ENCODE assay signal across 8 cellular contexts in the genomic region with DNA sequence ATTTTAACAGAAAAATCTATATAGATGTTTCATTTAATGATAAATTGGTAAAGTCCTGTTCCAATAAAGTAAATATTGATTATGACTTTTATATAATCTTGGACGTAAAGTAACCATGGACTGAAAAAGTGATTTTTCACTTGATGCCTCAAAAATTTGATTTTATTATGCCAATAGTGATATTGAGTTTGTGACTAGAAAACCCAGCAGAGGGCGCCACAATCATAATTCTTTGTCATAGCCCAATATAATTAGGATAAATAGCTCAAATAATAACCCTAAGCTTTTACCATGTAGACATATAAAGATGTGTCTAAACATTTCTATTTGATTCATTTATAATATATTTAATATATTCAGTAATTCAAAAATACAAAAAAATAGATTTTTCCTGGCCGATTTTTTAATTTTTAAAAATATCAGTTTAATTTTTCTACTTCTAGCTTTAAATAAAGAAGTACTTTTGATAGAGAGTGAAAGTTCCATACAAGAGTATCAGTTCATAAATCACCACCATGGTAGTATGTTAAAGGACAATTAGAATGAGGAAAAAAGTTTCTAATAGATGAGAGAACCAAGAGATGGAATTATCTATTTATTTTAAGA. TPM values are rescaled to one million over a fixed set of nuclear protein-coding genes. Genes with fewer than 3 reads are reported as not detected.
DNase-seq lines count a peak whose midpoint lies in the region; ATAC-seq, FAIRE-seq and TF ChIP-seq lines count a peak whose summit lies in the region.

No MANE protein-coding gene starts in this region.

- CTCF ChIA-PET in CD8-positive, alpha-beta memory T cell (lab: Charles Lee) = interaction anchor here (1.1 to 1.6 kb wide), 4 partner anchors 16 to 563 kb away, joined by 3 to 13 read pairs (median 3); no protein-coding TSS in a partner anchor
- CTCF ChIA-PET in RWPE1 (lab: Yijun Ruan, JAX) = interaction anchor here (0.5 to 1.2 kb wide), 16 partner anchors 10 to 1122 kb away, joined by 3 to 13 read pairs (median 4); no protein-coding TSS in a partner anchor

- H3K9me3 ChIP-seq in CD8-positive, alpha-beta memory T cell (ENCODE audit: low read length) = no peaks in the 10 kb centered on the region
- H3K9me3 ChIP-seq in astrocyte (ENCODE audit: insufficient read depth, low read depth, low read length) (no peaks in the 10 kb centered on the region), keratinocyte (ENCODE audit: control insufficient read depth, low read depth, low read length) (no peaks in the 10 kb centered on the region)

- H2AFZ ChIP-seq in astrocyte (ENCODE audit: low read depth, low read length) (no peak overlapping the region), keratinocyte (ENCODE audit: control insufficient read depth, low read length) (no peak overlapping the region)

- H3K27ac Mint-ChIP-seq in CD8-positive, alpha-beta memory T cell = no peak overlapping the region
- H3K27ac Mint-ChIP-seq in astrocyte (ENCODE audit: unreplicated experiment) = no peak overlapping the region

- H3K9me3 Mint-ChIP-seq in CD8-positive, alpha-beta memory T cell = no peaks in the 10 kb centered on the region
- H3K9me3 Mint-ChIP-seq in astrocyte (ENCODE audit: unreplicated experiment) = no peaks in the 10 kb centered on the region

- peak; percentile 10 to 54 (median 14) for DNase-seq in CD8-positive, alpha-beta memory T cell
- DNase-seq in HT-29 (ENCODE audit: low spot score) (peak; percentile 78), RWPE1 (ENCODE audit: low spot score) (peak; percentile 11), astrocyte (ENCODE audit: low read depth) (no peak), keratinocyte (ENCODE audit: low read depth, low spot score) (no peak), HuH-7 (ENCODE audit: low spot score) (no peak)
- peak in 2 of 3 donors; percentile 20 to 30 for DNase-seq in stimulated activated CD4-positive, alpha-beta T cell treated with anti-CD3 and anti-CD28 coated beads, TNF-alpha, amount 100 ng/mL, for 48 hours (ENCODE audit: low read depth in 3 of 3)

- no peaks in the 10 kb centered on the region for H3K27me3 Mint-ChIP-seq in CD8-positive, alpha-beta memory T cell
- H3K27me3 Mint-ChIP-seq in astrocyte (ENCODE audit: low read depth, unreplicated experiment) = no peaks in the 10 kb centered on the region

- H3K27ac ChIP-seq in CD8-positive, alpha-beta memory T cell (ENCODE audit: low read depth, low read length) = no peak overlapping the region
- no peak overlapping the region for H3K27ac ChIP-seq in RWPE1
- no peak overlapping the region for H3K27ac ChIP-seq in astrocyte (ENCODE audit: low read depth, low read length)
- no peak overlapping the region for H3K27ac ChIP-seq in keratinocyte (ENCODE audit: control insufficient read depth, insufficient read depth, low read length)

- peaks cover 0 to 10% (median 3%) of the 10 kb centered on the region in 3 donors for H3K4me1 Mint-ChIP-seq in CD8-positive, alpha-beta memory T cell
- no peaks in the 10 kb centered on the region for H3K4me1 Mint-ChIP-seq in astrocyte (ENCODE audit: low read depth, unreplicated experiment)

- no peak for ATAC-seq in GM19035 (IDR thresholded peaks at IDR 0.05; ENCODE audit: unreplicated experiment)

- peaks cover 0 to 3% (median 2%) of the 10 kb centered on the region in 3 donors for H3K36me3 Mint-ChIP-seq in CD8-positive, alpha-beta memory T cell
- H3K36me3 Mint-ChIP-seq in astrocyte (ENCODE audit: low read depth, unreplicated experiment) = no peaks in the 10 kb centered on the region

- H3K27me3 ChIP-seq in CD8-positive, alpha-beta memory T cell (ENCODE audit: insufficient read depth, low read length, poor library complexity, severe bottlenecking) = no peaks in the 10 kb centered on the region
- H3K27me3 ChIP-seq in astrocyte (ENCODE audit: insufficient read depth, low read length) (no peaks in the 10 kb centered on the region), keratinocyte (ENCODE audit: control insufficient read depth, extremely low read depth, insufficient read depth, low read length) (no peaks in the 10 kb centered on the region)

- FAIRE-seq in astrocyte (lab: Jason Lieb, UNC) = no peak
- FAIRE-seq in keratinocyte (lab: Jason Lieb, UNC) = no peak

- POLR2A ChIA-PET in CD8-positive, alpha-beta memory T cell (lab: Charles Lee) = no interaction called here
- POLR2A ChIA-PET in RWPE1 (lab: Yijun Ruan, JAX; ENCODE audit: low non-redundant PET) = no interaction called here

- H3K9ac ChIP-seq in astrocyte (ENCODE audit: low read length) = no peak overlapping the region
- H3K9ac ChIP-seq in keratinocyte (ENCODE audit: control insufficient read depth, extremely low read depth, insufficient read depth, low read length) = no peak overlapping the region

- no peaks in the 10 kb centered on the region for H4K20me1 ChIP-seq in astrocyte (ENCODE audit: insufficient read depth, low read length)
- H4K20me1 ChIP-seq in keratinocyte (ENCODE audit: control insufficient read depth, extremely low read depth, insufficient read depth, low read length) = no peaks in the 10 kb centered on the region

- H3K79me2 ChIP-seq in astrocyte (ENCODE audit: insufficient read depth, low read length) (no peaks in the 10 kb centered on the region), keratinocyte (ENCODE audit: control insufficient read depth, insufficient read depth, low read length) (no peaks in the 10 kb centered on the region)

- no peaks in the 10 kb centered on the region for H3K9me1 ChIP-seq in keratinocyte (ENCODE audit: control insufficient read depth, extremely low read depth, insufficient read depth, low read length)

- dilution Hi-C loops in keratinocyte (cut with MboI; ENCODE audit: extremely low pct_ligation_motif_present, low sequenced_read_pairs) = no loop called here

- no peaks in the 10 kb centered on the region for H3K36me3 ChIP-seq in CD8-positive, alpha-beta memory T cell (ENCODE audit: insufficient read depth, low read length)
- H3K36me3 ChIP-seq in astrocyte (ENCODE audit: insufficient read depth, low read length) (no peaks in the 10 kb centered on the region), keratinocyte (ENCODE audit: control insufficient read depth in 2 of 2, extremely low read depth in 1 of 2, insufficient read depth in 2 of 2, low read length in 2 of 2) (no peaks in the 10 kb centered on the region)

- no peaks in the 10 kb centered on the region for H3K4me1 ChIP-seq in CD8-positive, alpha-beta memory T cell (ENCODE audit: insufficient read depth, low read length)
- no peaks in the 10 kb centered on the region for H3K4me1 ChIP-seq in astrocyte (ENCODE audit: insufficient read depth, low read length)
- H3K4me1 ChIP-seq in keratinocyte (ENCODE audit: control insufficient read depth, extremely low read depth, insufficient read depth, low read length) = no peaks in the 10 kb centered on the region

- TF ChIP-seq CTCF in RWPE1 (conservative IDR thresholded peaks at IDR 0.05; ENCODE audit: low read depth) (peak; percentile 59), astrocyte (IDR thresholded peaks at IDR 0.05; ENCODE audit: insufficient read depth, low read depth, low read length) (peak; percentile 56), keratinocyte (optimal IDR thresholded peaks at IDR 0.05 in 1 of 3, IDR thresholded peaks at IDR 0.05 in 1 of 3, conservative IDR thresholded peaks at IDR 0.05 in 1 of 3; ENCODE audit: extremely low read depth in 1 of 3, insufficient read depth in 2 of 3, low read length in 3 of 3) (peak in 2 of 3 experiments; percentile 17 to 30)

- H3K4me3 ChIP-seq in CD8-positive, alpha-beta memory T cell (ENCODE audit: low read length) = no peak overlapping the region
- H3K4me3 ChIP-seq in astrocyte (ENCODE audit: insufficient read depth, low read depth, low read length) (no peak overlapping the region), keratinocyte (ENCODE audit: control insufficient read depth in 2 of 3, extremely low read depth in 1 of 3, insufficient read depth in 2 of 3, low read depth in 1 of 3, low read length in 3 of 3) (no peak overlapping the region)

- H3K4me2 ChIP-seq in astrocyte (ENCODE audit: low read length) (no peak overlapping the region), keratinocyte (ENCODE audit: control insufficient read depth, extremely low read depth, insufficient read depth, low read depth, low read length) (no peak overlapping the region)

- no peak overlapping the region for H3K4me3 Mint-ChIP-seq in CD8-positive, alpha-beta memory T cell
- H3K4me3 Mint-ChIP-seq in astrocyte (ENCODE audit: unreplicated experiment) = no peak overlapping the region

RNA-seq across cellular contexts. Expression of gene CAMKMT, which starts 30.7 kb away (rescaled TPM):
- 10 to 100 TPM; 11.4 to 11.7 TPM for total RNA-seq in CD8-positive, alpha-beta memory T cell
- polyA plus RNA-seq in CD8-positive, alpha-beta memory T cell = 14.0 TPM
- 8.3 and 17.0 TPM in 2 replicates for total RNA-seq in HT-29 (2014; rRNA removed; shearing (Covaris generic))
- total RNA-seq in astrocyte = 8.9 and 9.3 TPM in 2 replicates
- polyA plus RNA-seq in keratinocyte = 6.7 to 9.9 TPM (median 8.8 TPM) in 3 replicates
- polyA plus RNA-seq in keratinocyte (2011; ENCODE audit: low read depth) = 6.0 TPM
- polyA plus RNA-seq in keratinocyte (2011; cell fraction: cytosol; rRNA removed) = 8.3 and 16.5 TPM in 2 replicates
- polyA plus RNA-seq in keratinocyte (2011; cell fraction: nucleus; rRNA removed) = 10.8 and 11.1 TPM in 2 replicates
- 6.6 and 7.4 TPM in 2 replicates for polyA plus RNA-seq in keratinocyte (2012; ENCODE audit: low replicate concordance)
- polyA minus RNA-seq in keratinocyte = 1.1 to 17.6 TPM (median 8.2 TPM) in 3 replicates
- polyA minus RNA-seq in keratinocyte (2011; cell fraction: cytosol; rRNA and poly(A)+ RNA removed) = 10.6 TPM
- polyA minus RNA-seq in keratinocyte (2011; cell fraction: nucleus; rRNA and poly(A)+ RNA removed) = 18.6 and 34.3 TPM in 2 replicates

RNA-seq across cellular contexts. Expression of gene PREPL, which starts 31.1 kb away (rescaled TPM):
- 10 to 100 TPM; 37.0 to 37.5 TPM for total RNA-seq in CD8-positive, alpha-beta memory T cell
- polyA plus RNA-seq in CD8-positive, alpha-beta memory T cell = 21.1 TPM
- total RNA-seq in HT-29 (2014; rRNA removed; shearing (Covaris generic)) = 16.2 and 19.0 TPM in 2 replicates
- 46.2 and 50.6 TPM in 2 replicates for total RNA-seq in astrocyte
- 20.0 to 36.4 TPM (median 29.1 TPM) in 3 replicates for polyA plus RNA-seq in keratinocyte
- 34.0 TPM for polyA plus RNA-seq in keratinocyte (2011; ENCODE audit: low read depth)
- polyA plus RNA-seq in keratinocyte (2011; cell fraction: cytosol; rRNA removed) = 15.1 and 31.8 TPM in 2 replicates
- 34.9 and 46.0 TPM in 2 replicates for polyA plus RNA-seq in keratinocyte (2011; cell fraction: nucleus; rRNA removed)
- 17.6 and 21.0 TPM in 2 replicates for polyA plus RNA-seq in keratinocyte (2012; ENCODE audit: low replicate concordance)
- polyA minus RNA-seq in keratinocyte = 6.5 to 38.5 TPM (median 25.1 TPM) in 3 replicates
- 23.2 TPM for polyA minus RNA-seq in keratinocyte (2011; cell fraction: cytosol; rRNA and poly(A)+ RNA removed)
- polyA minus RNA-seq in keratinocyte (2011; cell fraction: nucleus; rRNA and poly(A)+ RNA removed) = 25.0 and 49.2 TPM in 2 replicates

Comparison
In these comparisons a context has a peak if more than half of its experiments do, and no peak if none do; other contexts are left out.
1. DNase-seq: peak in CD8-positive, alpha-beta memory T cell (5 of 5), HT-29 (single experiment), RWPE1 (single experiment) and stimulated activated CD4-positive, alpha-beta T cell treated with anti-CD3 and anti-CD28 coated beads, TNF-alpha, amount 100 ng/mL, for 48 hours (2 of 3); none in astrocyte (single experiment), keratinocyte (single experiment) and HuH-7 (single experiment).
2. Peak in every context shown above with its lines, with median percentiles within 50 percentile points of each other: CTCF ChIP-seq.